Comparison of ENCODE assay signal across 1 cellular context in the genomic region with DNA sequence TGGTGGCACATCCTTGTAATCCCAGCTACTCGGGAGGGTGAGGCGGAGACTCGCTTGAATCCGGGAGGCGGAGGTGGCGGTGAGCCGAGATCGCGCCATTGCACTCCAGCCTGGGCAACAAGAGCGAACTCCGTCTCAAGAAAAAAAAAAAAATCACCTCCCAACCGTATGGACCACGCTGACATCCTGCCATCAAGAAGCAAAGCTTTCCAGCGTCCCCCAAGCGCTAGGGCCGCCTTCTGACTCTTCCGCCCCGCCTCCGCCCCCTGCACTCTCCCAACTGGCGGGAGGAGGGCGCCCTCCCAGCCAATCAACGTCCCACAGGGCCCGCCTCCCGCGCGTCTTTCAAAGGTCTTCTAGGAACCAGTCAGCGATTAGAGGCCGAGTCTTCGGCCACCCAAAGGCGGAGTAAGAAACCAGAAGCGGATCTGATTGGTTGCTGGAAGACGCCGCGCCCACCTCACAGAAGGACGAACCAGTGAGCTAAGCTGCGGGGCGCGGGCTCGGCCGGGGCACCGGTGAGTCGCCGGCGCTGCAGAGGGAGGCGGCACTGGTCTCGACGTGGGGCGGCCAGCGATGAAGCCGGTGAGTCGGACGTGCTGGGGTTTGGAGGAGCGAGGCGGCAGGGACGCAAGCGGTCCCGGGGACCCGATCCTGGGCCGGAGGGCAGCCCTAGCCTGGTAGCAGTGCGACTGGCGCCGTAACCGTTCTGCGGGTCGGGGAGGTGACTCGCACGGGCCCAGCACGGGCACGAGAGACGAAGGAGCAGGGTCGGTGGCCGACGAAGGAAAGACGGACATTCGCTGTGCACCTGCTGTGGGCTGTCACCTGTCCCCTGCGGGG.
TF ChIP-seq lines count a peak whose summit lies in the region.

Gene CDKN3, plus strand, starts transcription at position 515 of the 843 bp plus-strand sequence. Its CDS starts 62 bp downstream, at position 577.

TF ChIP-seq in HepG2, 621 proteins besides CTCF, POLR2A, EP300 and RAD21 (continued from another document and continues in another):
- TF ChIP-seq IKZF5 (CRISPR knock-in tag; IDR thresholded peaks at IDR 0.05) (0 out of 2 replicates have a peak, but pooled peaks have one; percentile 49), PAWR (CRISPR knock-in tag; IDR thresholded peaks at IDR 0.05; ENCODE audit: borderline replicate concordance) (no peak), ELF4 (CRISPR knock-in tag; IDR thresholded peaks at IDR 0.05; ENCODE audit: borderline replicate concordance) (no peak), ZNF431 (CRISPR knock-in tag; IDR thresholded peaks at IDR 0.05; ENCODE audit: borderline replicate concordance, low read depth) (peak; percentile 31; the same call in 1 of the 2 replicates), TEAD3 (CRISPR knock-in tag; optimal IDR thresholded peaks at IDR 0.05; ENCODE audit: borderline replicate concordance) (no peak), TCF7 (IDR thresholded peaks at IDR 0.05; ENCODE audit: low read depth) (no peak), ZFP36 (IDR thresholded peaks at IDR 0.05; ENCODE audit: borderline replicate concordance, low read depth, low read length, partially characterized antibody) (no peak), RFXANK (CRISPR knock-in tag; IDR thresholded peaks at IDR 0.05) (no peak), ZMYM4 (CRISPR knock-in tag; IDR thresholded peaks at IDR 0.05) (peak; percentile 98), MXD4 (CRISPR knock-in tag; IDR thresholded peaks at IDR 0.05) (peak; percentile 75), ZNF329 (CRISPR knock-in tag; IDR thresholded peaks at IDR 0.05; ENCODE audit: low read depth) (no peak), SKIL (CRISPR knock-in tag; IDR thresholded peaks at IDR 0.05; ENCODE audit: borderline replicate concordance) (peak; percentile 53; the same call in 1 of the 2 replicates), SSRP1 (CRISPR knock-in tag; IDR thresholded peaks at IDR 0.05) (no peak), RNF2 (conservative IDR thresholded peaks at IDR 0.05; ENCODE audit: low read depth) (peak; percentile 56), ZNF614 (CRISPR knock-in tag; IDR thresholded peaks at IDR 0.05; ENCODE audit: borderline replicate concordance) (no peak), GABPA (IDR thresholded peaks at IDR 0.05; ENCODE audit: low read depth, low read length) (no peak), GABPA (CRISPR knock-in tag; IDR thresholded peaks at IDR 0.05; ENCODE audit: low read depth) (no peak), ZNF605 (CRISPR knock-in tag; IDR thresholded peaks at IDR 0.05) (peak; percentile 88; the same call in 1 of the 2 replicates), SRSF1 (optimal IDR thresholded peaks at IDR 0.05; ENCODE audit: low read depth, low read length) (no peak), SPEN (CRISPR knock-in tag; IDR thresholded peaks at IDR 0.05; ENCODE audit: low read depth) (no peak; the same call in 1 of the 2 replicates), ZNF292 (CRISPR knock-in tag; IDR thresholded peaks at IDR 0.05; ENCODE audit: borderline replicate concordance, low read depth) (peak; percentile 77), CERS6 (CRISPR knock-in tag; IDR thresholded peaks at IDR 0.05) (no peak), NKX3-1 (CRISPR knock-in tag; IDR thresholded peaks at IDR 0.05) (0 out of 2 replicates have a peak, but pooled peaks have one; percentile 38), ZMYM2 (CRISPR knock-in tag; IDR thresholded peaks at IDR 0.05) (peak; percentile 96), FOSL1 (CRISPR knock-in tag; IDR thresholded peaks at IDR 0.05; ENCODE audit: borderline replicate concordance) (no peak), BCL6 (CRISPR knock-in tag; IDR thresholded peaks at IDR 0.05) (peak; percentile 53), MTA1 (CRISPR knock-in tag; IDR thresholded peaks at IDR 0.05; ENCODE audit: borderline replicate concordance) (no peak), ZIK1 (CRISPR knock-in tag; IDR thresholded peaks at IDR 0.05; ENCODE audit: borderline replicate concordance, low read depth) (no peak), ZSCAN5A (CRISPR knock-in tag; IDR thresholded peaks at IDR 0.05; ENCODE audit: borderline replicate concordance) (peak; percentile 51; the same call in 1 of the 2 replicates), ZSCAN20 (CRISPR knock-in tag; IDR thresholded peaks at IDR 0.05; ENCODE audit: borderline replicate concordance) (no peak), ZNF235 (CRISPR knock-in tag; IDR thresholded peaks at IDR 0.05; ENCODE audit: borderline replicate concordance) (peak; percentile 90; the same call in 1 of the 2 replicates), ZBTB7A (CRISPR knock-in tag; IDR thresholded peaks at IDR 0.05) (0 out of 2 replicates have a peak, but pooled peaks have one; percentile 33)
- TF ChIP-seq, protein P1, sequence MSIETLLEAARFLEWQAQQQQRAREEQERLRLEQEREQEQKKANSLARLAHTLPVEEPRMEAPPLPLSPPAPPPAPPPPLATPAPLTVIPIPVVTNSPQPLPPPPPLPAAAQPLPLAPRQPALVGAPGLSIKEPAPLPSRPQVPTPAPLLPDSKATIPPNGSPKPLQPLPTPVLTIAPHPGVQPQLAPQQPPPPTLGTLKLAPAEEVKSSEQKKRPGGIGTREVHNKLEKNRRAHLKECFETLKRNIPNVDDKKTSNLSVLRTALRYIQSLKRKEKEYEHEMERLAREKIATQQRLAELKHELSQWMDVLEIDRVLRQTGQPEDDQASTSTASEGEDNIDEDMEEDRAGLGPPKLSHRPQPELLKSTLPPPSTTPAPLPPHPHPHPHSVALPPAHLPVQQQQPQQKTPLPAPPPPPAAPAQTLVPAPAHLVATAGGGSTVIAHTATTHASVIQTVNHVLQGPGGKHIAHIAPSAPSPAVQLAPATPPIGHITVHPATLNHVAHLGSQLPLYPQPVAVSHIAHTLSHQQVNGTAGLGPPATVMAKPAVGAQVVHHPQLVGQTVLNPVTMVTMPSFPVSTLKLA (IDR thresholded peaks at IDR 0.05): no peak
- TF ChIP-seq, protein P2, sequence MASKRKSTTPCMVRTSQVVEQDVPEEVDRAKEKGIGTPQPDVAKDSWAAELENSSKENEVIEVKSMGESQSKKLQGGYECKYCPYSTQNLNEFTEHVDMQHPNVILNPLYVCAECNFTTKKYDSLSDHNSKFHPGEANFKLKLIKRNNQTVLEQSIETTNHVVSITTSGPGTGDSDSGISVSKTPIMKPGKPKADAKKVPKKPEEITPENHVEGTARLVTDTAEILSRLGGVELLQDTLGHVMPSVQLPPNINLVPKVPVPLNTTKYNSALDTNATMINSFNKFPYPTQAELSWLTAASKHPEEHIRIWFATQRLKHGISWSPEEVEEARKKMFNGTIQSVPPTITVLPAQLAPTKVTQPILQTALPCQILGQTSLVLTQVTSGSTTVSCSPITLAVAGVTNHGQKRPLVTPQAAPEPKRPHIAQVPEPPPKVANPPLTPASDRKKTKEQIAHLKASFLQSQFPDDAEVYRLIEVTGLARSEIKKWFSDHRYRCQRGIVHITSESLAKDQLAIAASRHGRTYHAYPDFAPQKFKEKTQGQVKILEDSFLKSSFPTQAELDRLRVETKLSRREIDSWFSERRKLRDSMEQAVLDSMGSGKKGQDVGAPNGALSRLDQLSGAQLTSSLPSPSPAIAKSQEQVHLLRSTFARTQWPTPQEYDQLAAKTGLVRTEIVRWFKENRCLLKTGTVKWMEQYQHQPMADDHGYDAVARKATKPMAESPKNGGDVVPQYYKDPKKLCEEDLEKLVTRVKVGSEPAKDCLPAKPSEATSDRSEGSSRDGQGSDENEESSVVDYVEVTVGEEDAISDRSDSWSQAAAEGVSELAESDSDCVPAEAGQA (IDR thresholded peaks at IDR 0.05; ENCODE audit: low read depth): no peak
- TF ChIP-seq, protein P2 (CRISPR knock-in tag; IDR thresholded peaks at IDR 0.05; ENCODE audit: borderline replicate concordance): peak; percentile 45; the same call in 1 of the 2 replicates
- TF ChIP-seq, protein P3, sequence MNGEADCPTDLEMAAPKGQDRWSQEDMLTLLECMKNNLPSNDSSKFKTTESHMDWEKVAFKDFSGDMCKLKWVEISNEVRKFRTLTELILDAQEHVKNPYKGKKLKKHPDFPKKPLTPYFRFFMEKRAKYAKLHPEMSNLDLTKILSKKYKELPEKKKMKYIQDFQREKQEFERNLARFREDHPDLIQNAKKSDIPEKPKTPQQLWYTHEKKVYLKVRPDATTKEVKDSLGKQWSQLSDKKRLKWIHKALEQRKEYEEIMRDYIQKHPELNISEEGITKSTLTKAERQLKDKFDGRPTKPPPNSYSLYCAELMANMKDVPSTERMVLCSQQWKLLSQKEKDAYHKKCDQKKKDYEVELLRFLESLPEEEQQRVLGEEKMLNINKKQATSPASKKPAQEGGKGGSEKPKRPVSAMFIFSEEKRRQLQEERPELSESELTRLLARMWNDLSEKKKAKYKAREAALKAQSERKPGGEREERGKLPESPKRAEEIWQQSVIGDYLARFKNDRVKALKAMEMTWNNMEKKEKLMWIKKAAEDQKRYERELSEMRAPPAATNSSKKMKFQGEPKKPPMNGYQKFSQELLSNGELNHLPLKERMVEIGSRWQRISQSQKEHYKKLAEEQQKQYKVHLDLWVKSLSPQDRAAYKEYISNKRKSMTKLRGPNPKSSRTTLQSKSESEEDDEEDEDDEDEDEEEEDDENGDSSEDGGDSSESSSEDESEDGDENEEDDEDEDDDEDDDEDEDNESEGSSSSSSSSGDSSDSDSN (CRISPR knock-in tag; IDR thresholded peaks at IDR 0.05): peak; percentile 88
- TF ChIP-seq, protein P4, sequence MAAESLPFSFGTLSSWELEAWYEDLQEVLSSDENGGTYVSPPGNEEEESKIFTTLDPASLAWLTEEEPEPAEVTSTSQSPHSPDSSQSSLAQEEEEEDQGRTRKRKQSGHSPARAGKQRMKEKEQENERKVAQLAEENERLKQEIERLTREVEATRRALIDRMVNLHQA (CRISPR knock-in tag; IDR thresholded peaks at IDR 0.05): no peak
- TF ChIP-seq, protein P5, sequence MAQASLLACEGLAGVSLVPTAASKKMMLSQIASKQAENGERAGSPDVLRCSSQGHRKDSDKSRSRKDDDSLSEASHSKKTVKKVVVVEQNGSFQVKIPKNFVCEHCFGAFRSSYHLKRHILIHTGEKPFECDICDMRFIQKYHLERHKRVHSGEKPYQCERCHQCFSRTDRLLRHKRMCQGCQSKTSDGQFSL (CRISPR knock-in tag; IDR thresholded peaks at IDR 0.05): no peak
